In genomic region chr2:111526041-111526639, GRCh38 we compare ENCODE assay signal across 8 cellular contexts.
A peak's percentile ranks its signal among the peaks of the same experiment; 100 is the strongest.
DNase-seq lines count a peak whose midpoint lies in the region; ATAC-seq, FAIRE-seq and TF ChIP-seq lines count a peak whose summit lies in the region.
"Not testable (repeated sequence)": the region's sequence is repeated elsewhere in the genome, so short reads cannot be mapped to it uniquely, and the experiment has no call there.

No MANE protein-coding gene starts in this region.

- peak; percentile 24 for DNase-seq in DMS 273 (lab: John Stamatoyannopoulos, UW; ENCODE audit: unreplicated experiment)
- DNase-seq in LHCN-M2 (ENCODE audit: low read depth): peak; percentile 6
- DNase-seq in PC-3: peak; percentile 27
- DNase-seq in K562 (ENCODE audit: extremely low read depth in 1 of 4, low spot score in 3 of 4); HepG2 (ENCODE audit: low spot score); pancreas; stimulated activated naive CD8-positive, alpha-beta T cell treated with anti-CD3 and anti-CD28 coated beads, Interleukin-15, Interleukin-2, amounts not matched to agents 100 U/mL and 50 U/mL, for 24 hours: not testable (repeated sequence)
- peak; percentile 38 for DNase-seq in fibroblast of peridontal ligament (ENCODE audit: extremely low read depth)

- TF ChIP-seq EP300 in K562 (IDR thresholded peaks at IDR 0.05; ENCODE audit: low read length); HepG2 (IDR thresholded peaks at IDR 0.05; ENCODE audit: low read depth in 2 of 2, low read length in 2 of 2); HepG2 (CRISPR knock-in tag; IDR thresholded peaks at IDR 0.05; ENCODE audit: borderline replicate concordance): not testable (repeated sequence)

- not testable (repeated sequence) for BruUV-seq in PC-3 (replicated peaks; lab: Mats Ljungman, UMichigan); K562 (replicated peaks; lab: Mats Ljungman, UMichigan); HepG2 (replicated peaks; lab: Mats Ljungman, UMichigan)

- not testable (repeated sequence) for H3K4me3 ChIP-seq in PC-3 (ENCODE audit: low read length); K562; HepG2 (replicated peaks in 1 of 3; ENCODE audit: insufficient read depth in 1 of 3, low read depth in 2 of 3, low read length in 3 of 3); pancreas

- in situ Hi-C loops in K562 (cut with MboI); HepG2 (cut with HindIII; ENCODE audit: extremely low pct_ligation_motif_present, low pct_unique_long_range_greater_than_20kb): not testable (repeated sequence)

- TF ChIP-seq POLR2A in K562 (conservative IDR thresholded peaks at IDR 0.05); HepG2 (IDR thresholded peaks at IDR 0.05; ENCODE audit: insufficient read depth in 1 of 2, low read depth in 2 of 2, low read length in 2 of 2): not testable (repeated sequence)

- peak; percentile 98 for ATAC-seq in PC-3
- ATAC-seq in K562: peak; percentile 82
- not testable (repeated sequence) for ATAC-seq in HepG2
- peak in 3 of 4 donors; percentile 45 to 79 (median 66) for ATAC-seq in pancreas
- peak; percentile 17 for ATAC-seq in stimulated activated naive CD8-positive, alpha-beta T cell treated with anti-CD3 and anti-CD28 coated beads, Interleukin-15, Interleukin-2, amounts not matched to agents 100 U/mL and 50 U/mL, for 24 hours

- not testable (repeated sequence) for TF ChIP-seq RAD21 in K562 (CRISPR knock-in tag; conservative IDR thresholded peaks at IDR 0.05 in 1 of 2, IDR thresholded peaks at IDR 0.05 in 1 of 2); HepG2 (CRISPR knock-in tag; IDR thresholded peaks at IDR 0.05)

- TF ChIP-seq CTCF in PC-3 (conservative IDR thresholded peaks at IDR 0.05; ENCODE audit: low read depth, low read length); K562 (IDR thresholded peaks at IDR 0.05 in 2 of 3, conservative IDR thresholded peaks at IDR 0.05 in 1 of 3; ENCODE audit: insufficient read depth in 2 of 3, low read depth in 1 of 3, low read length in 3 of 3); HepG2 (CRISPR knock-in tag; IDR thresholded peaks at IDR 0.05); pancreas (IDR thresholded peaks at IDR 0.05): not testable (repeated sequence)

- H3K9me1 ChIP-seq in K562 (ENCODE audit: control insufficient read depth, insufficient read depth, low read length): not testable (repeated sequence)

- not testable (repeated sequence) for H3K79me2 ChIP-seq in PC-3 (ENCODE audit: low read length); K562 (ENCODE audit: control insufficient read depth, insufficient read depth, low read length); HepG2 (ENCODE audit: insufficient read depth, low read length)

- H4K20me1 ChIP-seq in PC-3 (ENCODE audit: low read length); K562 (replicated peaks; ENCODE audit: control insufficient read depth, insufficient read depth, low read length); HepG2 (ENCODE audit: insufficient read depth, low read length): not testable (repeated sequence)

- not testable (repeated sequence) for H3K36me3 ChIP-seq in PC-3 (ENCODE audit: low read depth, low read length); K562 (ENCODE audit: control insufficient read depth, insufficient read depth, low read length); HepG2 (replicated peaks in 1 of 2; ENCODE audit: control insufficient read depth in 1 of 2, insufficient read depth in 2 of 2, low read length in 2 of 2); pancreas

- not testable (repeated sequence) for H3K4me2 ChIP-seq in PC-3 (ENCODE audit: low read length); K562 (ENCODE audit: insufficient read depth, low read length); HepG2 (ENCODE audit: low read depth, low read length)

- not testable (repeated sequence) for H3K9me3 ChIP-seq in PC-3 (ENCODE audit: low read length); K562 (replicated peaks; ENCODE audit: control insufficient read depth, insufficient read depth, low read depth, low read length); HepG2 (ENCODE audit: low read length); pancreas

- not testable (repeated sequence) for H3K27me3 ChIP-seq in PC-3 (ENCODE audit: low read length); K562 (ENCODE audit: control insufficient read depth in 2 of 2, insufficient read depth in 2 of 2, low read length in 2 of 2); HepG2 (ENCODE audit: control insufficient read depth in 1 of 2, insufficient read depth in 2 of 2, low read length in 2 of 2); pancreas

- POLR2A ChIA-PET in PC-3 (lab: Charles Lee; ENCODE audit: unreplicated experiment); K562 (lab: Yijun Ruan, JAX); HepG2 (lab: Yijun Ruan, JAX): not testable (repeated sequence)

- CTCF ChIA-PET in PC-3 (lab: Charles Lee); K562 (lab: Yijun Ruan, JAX; ENCODE audit: low intra/inter-chr PET ratio); HepG2 (lab: Yijun Ruan, JAX; ENCODE audit: low intra/inter-chr PET ratio, low total read pairs): not testable (repeated sequence)

- not testable (repeated sequence) for FAIRE-seq in K562 (lab: Jason Lieb, UNC); HepG2 (lab: Jason Lieb, UNC); pancreas (lab: Jason Lieb, UNC)

- not testable (repeated sequence) for H3K27ac ChIP-seq in PC-3 (ENCODE audit: low read length); K562 (ENCODE audit: extremely low read depth, low read depth, low read length); HepG2 (ENCODE audit: extremely low read length, insufficient read depth, low read length); pancreas

- H3F3A ChIP-seq in PC-3 (ENCODE audit: low read length, unreplicated experiment): not testable (repeated sequence)

- H3K9ac ChIP-seq in PC-3 (ENCODE audit: low read length); K562 (ENCODE audit: insufficient read depth in 1 of 2, low read depth in 2 of 2, low read length in 2 of 2); HepG2 (ENCODE audit: insufficient read depth, low read depth, low read length): not testable (repeated sequence)

- H3K9me2 ChIP-seq in PC-3 (replicated peaks; ENCODE audit: low read length): not testable (repeated sequence)

- H3K4me1 ChIP-seq in PC-3 (ENCODE audit: insufficient read depth, low read length); K562 (replicated peaks in 1 of 2; ENCODE audit: control insufficient read depth in 2 of 2, insufficient read depth in 2 of 2, low read length in 2 of 2); pancreas: not testable (repeated sequence)
- peaks cover 70% of the 10 kb centered on the region for H3K4me1 ChIP-seq in HepG2 (ENCODE audit: insufficient read depth, low read length)

- WGBS in K562 (ENCODE audit: insufficient coverage, low coverage, missing lambda C conversion rate): 22% methylated on average over 5 of the region's 7 CpGs
- WGBS in HepG2 (ENCODE audit: low lambda C conversion rate): 92% methylated on average over 6 of the region's 7 CpGs
- WGBS in pancreas, 2 donors: 75% methylated on average over 7 of the region's 7 CpGs

- H2AFZ ChIP-seq in PC-3 (ENCODE audit: low read length); HepG2 (ENCODE audit: low read length): not testable (repeated sequence)
- peak overlapping the region; percentile 45; the same call in 1 of the 2 replicates for H2AFZ ChIP-seq in K562 (ENCODE audit: low read depth, low read length)

- intact Hi-C loops in PC-3 (cut with micrococcal nuclease); K562 (cut with micrococcal nuclease); HepG2 (cut with micrococcal nuclease; ENCODE audit: unreplicated experiment); pancreas (cut with DNase I): not testable (repeated sequence)

TF ChIP-seq in K562, 482 proteins besides CTCF, POLR2A, EP300 and RAD21:
- TF ChIP-seq CEBPB (tag; IDR thresholded peaks at IDR 0.05): 0 out of 2 replicates have a peak, but pooled peaks have one; percentile 14

TF ChIP-seq in HepG2, 621 proteins besides CTCF, POLR2A, EP300 and RAD21:
- TF ChIP-seq BCL6 (CRISPR knock-in tag; IDR thresholded peaks at IDR 0.05): peak; percentile 50; the same call in 1 of the 2 replicates
